ENCODE assay signal across 23 cellular contexts in the genomic region with DNA sequence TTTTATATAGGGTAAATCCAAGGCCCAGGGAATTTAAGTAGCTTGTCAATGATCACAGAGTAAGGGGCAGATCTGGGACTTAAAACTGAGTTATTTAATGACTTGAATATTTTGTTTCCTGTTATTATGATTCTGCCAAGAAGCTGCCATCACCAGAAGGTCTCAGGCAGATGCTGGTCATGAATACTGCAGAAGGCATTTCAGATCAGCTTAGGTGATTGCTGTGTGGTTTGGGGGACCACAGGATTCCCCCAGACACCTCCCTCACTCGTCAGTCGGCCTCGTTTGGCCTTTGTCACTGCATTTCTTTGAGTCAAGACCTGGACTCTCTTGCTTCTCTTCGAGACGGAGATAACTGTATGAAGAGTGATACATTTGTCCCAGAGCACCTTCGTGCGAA.
"Had no signal": no experiment of that assay in that cellular context is flagged by ENCODE, and none has a peak within 500 bp of the region (broad histone marks: within the 10 kb centered on the region; RNA-seq: fewer than 3 reads in every experiment).

No MANE protein-coding gene starts in this region.

- H3K4me3 Mint-ChIP-seq: activated CD8-positive, alpha-beta T cell treated with anti-CD3 and anti-CD28 coated beads, Interleukin-2, amount 10 ng/mL, durations not matched to agents 7 days and 5 days; activated T-cell treated with anti-CD3 and anti-CD28 coated beads, Interleukin-2, amount 50 U/mL, for 72 hours; mesothelial cell of epicardium; WTC11 had no signal

- H2AFZ ChIP-seq: parathyroid adenoma had no signal

- H3K4me3 ChIP-seq: body of pancreas, coronary artery, gastroesophageal sphincter, heart right ventricle, lower lobe of right lung, sigmoid colon had no signal

- DNase-seq: activated CD4-positive, alpha-beta T cell treated with anti-CD3 and anti-CD28 coated beads for 48 hours; activated CD8-positive, alpha-beta memory T cell treated with anti-CD3 and anti-CD28 coated beads, Interleukin-2, amount 50 U/mL, for 4 hours; activated CD8-positive, alpha-beta T cell treated with anti-CD3 and anti-CD28 coated beads, Interleukin-2, amount 10 ng/mL, durations not matched to agents 7 days and 5 days; activated gamma-delta T cell; activated T-cell treated with anti-CD3 and anti-CD28 coated beads, Interleukin-2, amount 50 U/mL, for 72 hours; body of pancreas; central memory CD4-positive, alpha-beta T cell; effector memory CD4-positive, alpha-beta T cell; heart right ventricle; left cardiac atrium; lower lobe of right lung; sigmoid colon; stimulated activated CD4-positive, alpha-beta T cell treated with anti-CD3 and anti-CD28 coated beads, Interleukin-12 subunit alpha, Interleukin-12 subunit beta, amount 100 ng/mL, for 4 hours; stimulated activated CD4-positive, alpha-beta T cell treated with anti-CD3 and anti-CD28 coated beads, Interleukin-2, amount 100 ng/mL, for 24 hours; T-helper 2 cell had no signal

- H3K27ac ChIP-seq: body of pancreas, coronary artery, gastroesophageal sphincter, heart right ventricle, neutrophil, parathyroid adenoma, sigmoid colon had no signal

- H3K27me3 ChIP-seq: body of pancreas, gastroesophageal sphincter, heart right ventricle, neutrophil, sigmoid colon had no signal

- H3K36me3 ChIP-seq: gastroesophageal sphincter, heart right ventricle, lower lobe of right lung, neutrophil, sigmoid colon had no signal

- H3K9me3 Mint-ChIP-seq: activated naive CD4-positive, alpha-beta T cell treated with anti-CD3 and anti-CD28 coated beads, Interleukin-2, amount 50 U/mL, for 72 hours; activated T-cell treated with anti-CD3 and anti-CD28 coated beads, Interleukin-2, amount 50 U/mL, for 72 hours had no signal

- H3K9me3 ChIP-seq: body of pancreas, gastroesophageal sphincter, heart right ventricle, lower lobe of right lung, neutrophil, sigmoid colon had no signal

- H3K9ac ChIP-seq: parathyroid adenoma had no signal

- H3K27ac Mint-ChIP-seq: activated CD8-positive, alpha-beta T cell treated with anti-CD3 and anti-CD28 coated beads, Interleukin-2, amount 10 ng/mL, durations not matched to agents 7 days and 5 days; activated naive CD4-positive, alpha-beta T cell treated with anti-CD3 and anti-CD28 coated beads, Interleukin-2, amount 50 U/mL, for 72 hours; activated T-cell treated with anti-CD3 and anti-CD28 coated beads, Interleukin-2, amount 50 U/mL, for 72 hours; WTC11 had no signal

- FAIRE-seq: TTC549 had no signal

- H3K36me3 Mint-ChIP-seq: activated naive CD4-positive, alpha-beta T cell treated with anti-CD3 and anti-CD28 coated beads, Interleukin-2, amount 50 U/mL, for 72 hours; WTC11 had no signal
